9 cellular contexts compared by ENCODE assay signal in genomic region chr5:149680810-149681221, GRCh38. TPM values are rescaled to one million over a fixed set of nuclear protein-coding genes. Genes with fewer than 3 reads are reported as not detected.
A peak's percentile ranks its signal among the peaks of the same experiment; 100 is the strongest.
DNase-seq lines count a peak whose midpoint lies in the region; ATAC-seq and TF ChIP-seq lines count a peak whose summit lies in the region.
"Had no signal": no experiment of that assay in that cellular context is flagged by ENCODE, and none has a peak within 500 bp of the region (broad histone marks: within the 10 kb centered on the region; RNA-seq: fewer than 3 reads in every experiment).

No MANE protein-coding gene starts in this region.

- CTCF ChIA-PET in activated CD8-positive, alpha-beta T cell treated with anti-CD3 and anti-CD28 coated beads for 36 hours (lab: Charles Lee) = interaction anchor here (1.1 kb wide), 1 partner anchor 14 kb away, joined by 3 read pairs; no protein-coding TSS in a partner anchor
- CTCF ChIA-PET in activated CD8-positive, alpha-beta memory T cell treated with anti-CD3 and anti-CD28 coated beads, Interleukin-2, amount 10 ng/mL, durations not matched to agents 7 days and 5 days (lab: Charles Lee) = no interaction called here

- H3K27me3 Mint-ChIP-seq in T-helper 17 cell = peaks cover 66% of the 10 kb centered on the region
- H3K27me3 Mint-ChIP-seq in activated CD8-positive, alpha-beta T cell treated with anti-CD3 and anti-CD28 coated beads for 36 hours = peaks cover 17% of the 10 kb centered on the region
- peaks cover 42% of the 10 kb centered on the region for H3K27me3 Mint-ChIP-seq in activated CD8-positive, alpha-beta memory T cell treated with anti-CD3 and anti-CD28 coated beads, Interleukin-2, amount 10 ng/mL, durations not matched to agents 7 days and 5 days

- DNase-seq in GM19238 (ENCODE audit: insufficient read length, low spot score) = peak; percentile 73
- DNase-seq in T-helper 17 cell = no peak
- DNase-seq in stimulated activated effector memory CD8-positive, alpha-beta T cell treated with anti-CD3 and anti-CD28 coated beads, Interleukin-12 subunit alpha, Interleukin-12 subunit beta, amount 100 ng/mL, for 72 hours (ENCODE audit: low spot score in 2 of 2) = no peak
- no peak for DNase-seq in DMS 273 treated with DMSO at 0.1 percent for 48 hours (lab: John Stamatoyannopoulos, UW)
- DNase-seq in D341Med (ENCODE audit: low spot score) = no peak
- DNase-seq in activated CD8-positive, alpha-beta T cell treated with anti-CD3 and anti-CD28 coated beads for 36 hours = no peak
- DNase-seq in activated CD8-positive, alpha-beta memory T cell treated with anti-CD3 and anti-CD28 coated beads, Interleukin-2, amount 10 ng/mL, durations not matched to agents 7 days and 5 days = no peak

- H3K27ac Mint-ChIP-seq in T-helper 17 cell = no peak overlapping the region
- H3K27ac Mint-ChIP-seq in stimulated activated effector memory CD8-positive, alpha-beta T cell treated with anti-CD3 and anti-CD28 coated beads, Interleukin-12 subunit alpha, Interleukin-12 subunit beta, amount 100 ng/mL, for 72 hours = peak overlapping the region; percentile 69
- no peak overlapping the region for H3K27ac Mint-ChIP-seq in activated CD8-positive, alpha-beta T cell treated with anti-CD3 and anti-CD28 coated beads for 36 hours
- H3K27ac Mint-ChIP-seq in activated CD8-positive, alpha-beta memory T cell treated with anti-CD3 and anti-CD28 coated beads, Interleukin-2, amount 10 ng/mL, durations not matched to agents 7 days and 5 days = no peak overlapping the region
- H3K27ac Mint-ChIP-seq: activated naive CD8-positive, alpha-beta T cell had no signal

- H3K4me1 Mint-ChIP-seq in T-helper 17 cell = peaks cover 5% of the 10 kb centered on the region
- no peaks in the 10 kb centered on the region for H3K4me1 Mint-ChIP-seq in stimulated activated effector memory CD8-positive, alpha-beta T cell treated with anti-CD3 and anti-CD28 coated beads, Interleukin-12 subunit alpha, Interleukin-12 subunit beta, amount 100 ng/mL, for 72 hours
- no peaks in the 10 kb centered on the region for H3K4me1 Mint-ChIP-seq in activated CD8-positive, alpha-beta T cell treated with anti-CD3 and anti-CD28 coated beads for 36 hours (ENCODE audit: low read depth)
- peaks cover 2% of the 10 kb centered on the region for H3K4me1 Mint-ChIP-seq in activated CD8-positive, alpha-beta memory T cell treated with anti-CD3 and anti-CD28 coated beads, Interleukin-2, amount 10 ng/mL, durations not matched to agents 7 days and 5 days

- no peaks in the 10 kb centered on the region for H3K9me3 ChIP-seq in T-helper 17 cell (ENCODE audit: control insufficient read depth, low read length, poor library complexity, severe bottlenecking)

- peaks cover 6% of the 10 kb centered on the region for H3K36me3 Mint-ChIP-seq in T-helper 17 cell (ENCODE audit: low read depth)
- no peaks in the 10 kb centered on the region for H3K36me3 Mint-ChIP-seq in stimulated activated effector memory CD8-positive, alpha-beta T cell treated with anti-CD3 and anti-CD28 coated beads, Interleukin-12 subunit alpha, Interleukin-12 subunit beta, amount 100 ng/mL, for 72 hours
- no peaks in the 10 kb centered on the region for H3K36me3 Mint-ChIP-seq in activated CD8-positive, alpha-beta T cell treated with anti-CD3 and anti-CD28 coated beads for 36 hours (ENCODE audit: low read depth)
- no peaks in the 10 kb centered on the region for H3K36me3 Mint-ChIP-seq in activated CD8-positive, alpha-beta memory T cell treated with anti-CD3 and anti-CD28 coated beads, Interleukin-2, amount 10 ng/mL, durations not matched to agents 7 days and 5 days
- H3K36me3 Mint-ChIP-seq: activated naive CD8-positive, alpha-beta T cell had no signal

- no peak overlapping the region for H3K4me3 Mint-ChIP-seq in T-helper 17 cell
- no peak overlapping the region for H3K4me3 Mint-ChIP-seq in stimulated activated effector memory CD8-positive, alpha-beta T cell treated with anti-CD3 and anti-CD28 coated beads, Interleukin-12 subunit alpha, Interleukin-12 subunit beta, amount 100 ng/mL, for 72 hours
- H3K4me3 Mint-ChIP-seq in activated CD8-positive, alpha-beta T cell treated with anti-CD3 and anti-CD28 coated beads for 36 hours = no peak overlapping the region
- H3K4me3 Mint-ChIP-seq in activated CD8-positive, alpha-beta memory T cell treated with anti-CD3 and anti-CD28 coated beads, Interleukin-2, amount 10 ng/mL, durations not matched to agents 7 days and 5 days = no peak overlapping the region
- H3K4me3 Mint-ChIP-seq: activated naive CD8-positive, alpha-beta T cell had no signal

- no peaks in the 10 kb centered on the region for H3K9me3 Mint-ChIP-seq in stimulated activated effector memory CD8-positive, alpha-beta T cell treated with anti-CD3 and anti-CD28 coated beads, Interleukin-12 subunit alpha, Interleukin-12 subunit beta, amount 100 ng/mL, for 72 hours
- H3K9me3 Mint-ChIP-seq in activated CD8-positive, alpha-beta T cell treated with anti-CD3 and anti-CD28 coated beads for 36 hours = no peaks in the 10 kb centered on the region
- no peaks in the 10 kb centered on the region for H3K9me3 Mint-ChIP-seq in activated CD8-positive, alpha-beta memory T cell treated with anti-CD3 and anti-CD28 coated beads, Interleukin-2, amount 10 ng/mL, durations not matched to agents 7 days and 5 days (ENCODE audit: low read depth)

- peak; percentile 93 for ATAC-seq in HG03039 (IDR thresholded peaks at IDR 0.05; ENCODE audit: unreplicated experiment)
- ATAC-seq in T-helper 17 cell = peak; percentile 81
- ATAC-seq in stimulated activated effector memory CD8-positive, alpha-beta T cell treated with anti-CD3 and anti-CD28 coated beads, Interleukin-12 subunit alpha, Interleukin-12 subunit beta, amount 100 ng/mL, for 72 hours = no peak
- no peak for ATAC-seq in activated CD8-positive, alpha-beta T cell treated with anti-CD3 and anti-CD28 coated beads for 36 hours
- ATAC-seq in activated CD8-positive, alpha-beta memory T cell treated with anti-CD3 and anti-CD28 coated beads, Interleukin-2, amount 10 ng/mL, durations not matched to agents 7 days and 5 days = no peak

- POLR2A ChIA-PET in activated CD8-positive, alpha-beta T cell treated with anti-CD3 and anti-CD28 coated beads for 36 hours (lab: Charles Lee) = no interaction called here

- no peak for TF ChIP-seq CTCF in activated CD8-positive, alpha-beta T cell treated with anti-CD3 and anti-CD28 coated beads for 36 hours (IDR thresholded peaks at IDR 0.05)

- intact Hi-C loops in activated CD8-positive, alpha-beta T cell treated with anti-CD3 and anti-CD28 coated beads for 36 hours (cut with micrococcal nuclease) = no loop called here

RNA-seq across cellular contexts. Expression of gene PPARGC1B, which starts 49.3 kb away (rescaled TPM):
- total RNA-seq in T-helper 17 cell = 1 to 10 TPM; 4.4 to 4.6 TPM
- total RNA-seq in activated CD8-positive, alpha-beta T cell treated with anti-CD3 and anti-CD28 coated beads for 36 hours = 1 to 10 TPM; 6.8 to 7.1 TPM
- total RNA-seq in activated CD8-positive, alpha-beta memory T cell treated with anti-CD3 and anti-CD28 coated beads, Interleukin-2, amount 10 ng/mL, durations not matched to agents 7 days and 5 days = 1 to 10 TPM; 6.0 to 7.2 TPM

Comparison
In these comparisons a context has a peak if more than half of its experiments do, and no peak if none do; other contexts are left out.
1. ATAC-seq: peak in HG03039 (single experiment) and T-helper 17 cell (single experiment); none in stimulated activated effector memory CD8-positive, alpha-beta T cell treated with anti-CD3 and anti-CD28 coated beads, Interleukin-12 subunit alpha, Interleukin-12 subunit beta, amount 100 ng/mL, for 72 hours (single experiment), activated CD8-positive, alpha-beta T cell treated with anti-CD3 and anti-CD28 coated beads for 36 hours (single experiment) and activated CD8-positive, alpha-beta memory T cell treated with anti-CD3 and anti-CD28 coated beads, Interleukin-2, amount 10 ng/mL, durations not matched to agents 7 days and 5 days (single experiment).